Comparison of ENCODE assay signal across 1 cellular context in the genomic region with DNA sequence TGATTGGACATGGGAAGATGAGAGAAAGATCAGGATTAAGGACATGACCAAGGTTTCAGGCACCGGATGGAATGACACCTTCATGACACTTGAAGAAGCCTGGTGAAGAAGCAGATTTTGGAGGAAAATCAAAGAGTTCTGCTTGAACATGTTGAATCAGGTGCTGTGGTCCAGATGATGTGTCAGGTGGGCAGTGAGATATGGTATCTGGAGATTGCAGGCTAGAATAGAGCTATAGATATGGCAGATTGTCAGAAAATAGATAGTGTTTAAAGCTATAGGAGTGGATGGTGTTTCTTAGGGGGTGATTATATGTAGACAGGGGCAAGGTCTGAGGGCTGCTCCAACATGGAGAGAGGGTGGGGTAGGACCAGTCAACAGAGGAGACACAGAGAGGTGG.
TF ChIP-seq lines count a peak whose summit lies in the region.

No MANE protein-coding gene starts in this region.

TF ChIP-seq in K562, 482 proteins besides CTCF, POLR2A, EP300 and RAD21 (continued from another document):
- TF ChIP-seq, protein P1, sequence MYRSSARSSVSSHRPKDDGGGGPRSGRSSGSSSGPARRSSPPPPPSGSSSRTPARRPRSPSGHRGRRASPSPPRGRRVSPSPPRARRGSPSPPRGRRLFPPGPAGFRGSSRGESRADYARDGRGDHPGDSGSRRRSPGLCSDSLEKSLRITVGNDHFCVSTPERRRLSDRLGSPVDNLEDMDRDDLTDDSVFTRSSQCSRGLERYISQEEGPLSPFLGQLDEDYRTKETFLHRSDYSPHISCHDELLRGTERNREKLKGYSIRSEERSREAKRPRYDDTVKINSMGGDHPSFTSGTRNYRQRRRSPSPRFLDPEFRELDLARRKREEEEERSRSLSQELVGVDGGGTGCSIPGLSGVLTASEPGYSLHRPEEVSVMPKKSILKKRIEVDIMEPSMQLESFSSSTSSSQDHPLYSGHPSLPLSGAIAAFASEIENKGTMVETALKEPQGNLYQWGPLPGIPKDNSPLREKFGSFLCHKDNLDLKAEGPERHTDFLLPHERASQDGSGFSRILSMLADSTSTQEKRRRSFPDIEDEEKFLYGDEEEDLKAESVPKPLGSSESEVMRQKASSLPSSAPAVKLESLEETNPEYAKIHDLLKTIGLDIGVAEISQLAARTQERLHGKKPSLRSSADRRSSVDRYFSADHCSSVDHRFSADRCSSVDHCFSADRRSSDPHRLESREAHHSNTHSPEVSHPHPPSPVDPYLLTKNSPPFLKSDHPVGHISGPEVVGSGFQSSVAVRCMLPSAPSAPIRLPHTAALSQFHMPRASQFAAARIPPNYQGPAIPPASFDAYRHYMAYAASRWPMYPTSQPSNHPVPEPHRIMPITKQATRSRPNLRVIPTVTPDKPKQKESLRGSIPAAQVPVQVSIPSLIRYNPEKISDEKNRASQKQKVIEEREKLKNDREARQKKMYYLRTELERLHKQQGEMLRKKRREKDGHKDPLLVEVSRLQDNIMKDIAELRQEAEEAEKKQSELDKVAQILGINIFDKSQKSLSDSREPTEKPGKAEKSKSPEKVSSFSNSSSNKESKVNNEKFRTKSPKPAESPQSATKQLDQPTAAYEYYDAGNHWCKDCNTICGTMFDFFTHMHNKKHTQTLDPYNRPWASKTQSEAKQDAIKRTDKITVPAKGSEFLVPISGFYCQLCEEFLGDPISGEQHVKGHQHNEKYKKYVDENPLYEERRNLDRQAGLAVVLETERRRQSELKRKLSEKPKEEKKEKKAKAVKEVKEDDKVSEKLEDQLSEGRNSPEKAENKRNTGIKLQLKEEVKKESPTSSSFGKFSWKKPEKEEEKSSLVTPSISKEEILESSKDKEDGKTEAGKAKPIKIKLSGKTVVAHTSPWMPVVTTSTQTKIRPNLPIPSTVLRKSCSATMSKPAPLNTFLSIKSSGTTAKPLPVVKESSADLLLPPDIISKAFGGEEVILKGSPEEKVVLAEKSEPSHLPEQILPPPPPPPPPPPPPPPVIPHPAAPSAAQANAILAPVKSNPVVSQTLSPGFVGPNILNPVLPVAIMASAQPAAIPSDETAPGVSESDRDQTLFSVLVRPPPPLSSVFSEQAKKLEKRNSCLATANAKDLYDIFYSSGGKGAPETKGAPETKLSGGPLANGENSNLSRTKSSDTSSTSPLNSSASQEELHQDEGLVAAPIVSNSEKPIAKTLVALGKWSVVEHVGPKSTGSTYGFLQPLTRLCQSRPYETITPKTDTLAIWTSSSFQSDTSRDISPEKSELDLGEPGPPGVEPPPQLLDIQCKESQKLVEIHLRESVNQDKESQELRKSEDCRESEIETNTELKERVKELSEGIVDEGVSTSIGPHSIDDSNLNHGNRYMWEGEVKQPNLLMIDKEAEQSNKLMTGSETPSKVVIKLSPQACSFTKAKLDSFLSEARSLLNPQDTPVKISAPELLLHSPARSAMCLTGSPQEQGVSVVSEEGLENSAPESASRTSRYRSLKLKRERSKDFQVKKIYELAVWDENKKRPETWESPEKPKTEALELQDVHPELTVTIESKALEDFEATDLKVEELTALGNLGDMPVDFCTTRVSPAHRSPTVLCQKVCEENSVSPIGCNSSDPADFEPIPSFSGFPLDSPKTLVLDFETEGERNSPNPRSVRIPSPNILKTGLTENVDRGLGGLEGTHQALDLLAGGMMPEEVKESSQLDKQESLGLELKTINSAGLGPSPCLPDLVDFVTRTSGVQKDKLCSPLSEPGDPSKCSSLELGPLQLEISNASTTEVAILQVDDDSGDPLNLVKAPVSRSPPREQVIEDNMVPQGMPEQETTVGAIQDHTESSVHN (IDR thresholded peaks at IDR 0.05; ENCODE audit: borderline replicate concordance in 1 of 2, low read depth in 1 of 2), result no peak
- TF ChIP-seq MYNN (IDR thresholded peaks at IDR 0.05) (no peak), MYNN (CRISPR knock-in tag; IDR thresholded peaks at IDR 0.05) (no peak), HDAC3 (IDR thresholded peaks at IDR 0.05; ENCODE audit: borderline replicate concordance, partially characterized antibody) (no peak), KLF16 (IDR thresholded peaks at IDR 0.05) (no peak)
- TF ChIP-seq, protein P2, sequence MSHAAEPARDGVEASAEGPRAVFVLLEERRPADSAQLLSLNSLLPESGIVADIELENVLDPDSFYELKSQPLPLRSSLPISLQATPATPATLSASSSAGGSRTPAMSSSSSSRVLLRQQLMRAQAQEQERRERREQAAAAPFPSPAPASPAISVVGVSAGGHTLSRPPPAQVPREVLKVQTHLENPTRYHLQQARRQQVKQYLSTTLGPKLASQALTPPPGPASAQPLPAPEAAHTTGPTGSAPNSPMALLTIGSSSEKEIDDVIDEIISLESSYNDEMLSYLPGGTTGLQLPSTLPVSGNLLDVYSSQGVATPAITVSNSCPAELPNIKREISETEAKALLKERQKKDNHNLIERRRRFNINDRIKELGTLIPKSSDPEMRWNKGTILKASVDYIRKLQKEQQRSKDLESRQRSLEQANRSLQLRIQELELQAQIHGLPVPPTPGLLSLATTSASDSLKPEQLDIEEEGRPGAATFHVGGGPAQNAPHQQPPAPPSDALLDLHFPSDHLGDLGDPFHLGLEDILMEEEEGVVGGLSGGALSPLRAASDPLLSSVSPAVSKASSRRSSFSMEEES (CRISPR knock-in tag; IDR thresholded peaks at IDR 0.05), result no peak
